ENCODE assay signal across 8 cellular contexts in the genomic region with DNA sequence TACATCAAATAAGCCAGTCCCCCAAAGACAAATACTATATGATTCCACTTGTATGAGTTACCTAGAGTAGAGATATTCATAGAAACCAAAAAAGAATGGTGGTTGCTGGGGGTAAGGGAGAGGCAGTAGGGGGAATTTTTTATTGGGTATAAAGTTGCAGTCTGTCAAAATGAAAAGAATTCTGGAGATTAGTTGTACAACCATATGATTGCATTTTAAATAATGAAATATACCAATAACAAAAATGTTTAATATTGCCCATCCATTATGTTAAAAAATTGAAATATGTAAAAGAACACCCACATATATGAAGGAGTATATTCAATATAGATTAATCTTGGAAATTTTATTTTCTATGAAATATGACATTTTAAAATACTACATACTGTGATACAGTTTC.
"Had no signal": no experiment of that assay in that cellular context is flagged by ENCODE, and none has a peak within 500 bp of the region (broad histone marks: within the 10 kb centered on the region; RNA-seq: fewer than 3 reads in every experiment).

No MANE protein-coding gene starts in this region.

- H3K4me3 ChIP-seq: GM12878 had no signal

- FAIRE-seq: G401.6, GM12878, GM12891, GM12892, GM18507, GM19239 had no signal

- DNase-seq: GDM1, GF-D8 had no signal

- ATAC-seq: GM12878 had no signal
